Comparison of ENCODE assay signal across 36 cellular contexts in the genomic region with DNA sequence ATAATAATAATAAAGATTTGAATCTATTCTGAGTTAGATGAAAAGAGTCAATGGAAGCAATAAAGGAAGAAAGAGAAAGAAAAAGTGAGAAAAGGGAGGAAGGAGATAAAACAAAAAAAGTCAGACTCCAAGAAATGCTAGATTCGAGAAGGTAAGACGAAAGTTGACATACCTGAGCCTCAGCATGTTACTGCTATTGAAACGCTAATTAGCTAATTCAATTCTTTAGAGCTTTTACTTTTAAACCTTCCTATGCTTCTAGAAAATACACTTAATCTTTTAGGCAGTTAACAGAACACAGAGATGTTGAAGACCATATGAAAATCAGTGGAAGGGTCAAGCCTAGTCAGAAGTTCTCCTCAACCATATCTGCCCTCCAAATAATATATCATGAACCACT.
"Had no signal": no experiment of that assay in that cellular context is flagged by ENCODE, and none has a peak within 500 bp of the region (broad histone marks: within the 10 kb centered on the region; RNA-seq: fewer than 3 reads in every experiment).

No MANE protein-coding gene starts in this region.

- H3K9me3 ChIP-seq: adrenal gland, body of pancreas, breast epithelium, colonic mucosa had no signal

- DNase-seq: activated CD4-positive, alpha-beta memory T cell treated with anti-CD3 and anti-CD28 coated beads for 36 hours; activated CD4-positive, alpha-beta T cell treated with anti-CD3 and anti-CD28 coated beads for 1 hour; activated CD4-positive, alpha-beta T cell treated with anti-CD3 and anti-CD28 coated beads for 36 hours; activated CD4-positive, alpha-beta T cell treated with anti-CD3 and anti-CD28 coated beads for 48 hours; activated CD4-positive, alpha-beta T cell treated with anti-CD3 and anti-CD28 coated beads, Interleukin-2, amount 10 ng/mL, durations not matched to agents 7 days and 5 days; activated CD4-positive, CD25-positive, alpha-beta regulatory T cell; activated CD8-positive, alpha-beta memory T cell treated with anti-CD3 and anti-CD28 coated beads, Interleukin-2, amount 50 U/mL, for 4 hours; activated CD8-positive, alpha-beta T cell treated with anti-CD3 and anti-CD28 coated beads for 36 hours; activated effector memory CD4-positive, alpha-beta T cell treated with anti-CD3 and anti-CD28 coated beads, Interleukin-2, amount 50 U/mL, for 16 hours; activated gamma-delta T cell treated with Interleukin-2 at 50 U/mL for 16 hours; activated naive CD4-positive, alpha-beta T cell; activated naive CD4-positive, alpha-beta T cell treated with anti-CD3 and anti-CD28 coated beads for 36 hours; activated naive CD4-positive, alpha-beta T cell treated with anti-CD3 and anti-CD28 coated beads, Interleukin-2, amount 50 U/mL, for 16 hours; activated naive CD8-positive, alpha-beta T cell treated with anti-CD3 and anti-CD28 coated beads for 36 hours; activated T-cell treated with anti-CD3 and anti-CD28 coated beads for 4 hours; activated T-cell treated with anti-CD3 and anti-CD28 coated beads, Interleukin-2, amount 50 U/mL, for 1 hour; activated T-cell treated with anti-CD3 and anti-CD28 coated beads, Interleukin-2, amount 50 U/mL, for 4 hours; activated T-cell treated with anti-CD3 and anti-CD28 coated beads, Interleukin-2, amount 50 U/mL, for 72 hours; adrenal gland; amniotic stem cell; aorta; body of pancreas; brain microvascular endothelial cell; central memory CD4-positive, alpha-beta T cell; cerebellar nuclear complex; colonic mucosa; T-helper 2 cell; T-helper 9 cell had no signal

- H3K27me3 ChIP-seq: adrenal gland, body of pancreas, brain microvascular endothelial cell, breast epithelium, colonic mucosa had no signal

- H3K27me3 Mint-ChIP-seq: activated CD4-positive, alpha-beta memory T cell treated with anti-CD3 and anti-CD28 coated beads for 36 hours; activated CD4-positive, alpha-beta T cell treated with anti-CD3 and anti-CD28 coated beads for 36 hours; activated CD4-positive, alpha-beta T cell treated with anti-CD3 and anti-CD28 coated beads, Interleukin-2, amount 10 ng/mL, durations not matched to agents 7 days and 5 days; activated CD8-positive, alpha-beta T cell treated with anti-CD3 and anti-CD28 coated beads for 36 hours; activated naive CD8-positive, alpha-beta T cell treated with anti-CD3 and anti-CD28 coated beads for 36 hours; activated T-helper 17 cell treated with anti-CD3 and anti-CD28 coated beads, Interleukin-2, amount 50 U/mL, for 72 hours had no signal

- H3K4me3 ChIP-seq: adrenal gland, body of pancreas, breast epithelium, colonic mucosa had no signal

- H3K4me1 ChIP-seq: adrenal gland, body of pancreas, breast epithelium, colonic mucosa had no signal

- H3K36me3 ChIP-seq: adrenal gland, brain microvascular endothelial cell, breast epithelium, colonic mucosa had no signal

- H3K27ac ChIP-seq: adrenal gland, body of pancreas, brain microvascular endothelial cell, breast epithelium, colonic mucosa, VCaP had no signal

- ATAC-seq: activated CD4-positive, alpha-beta T cell treated with anti-CD3 and anti-CD28 coated beads for 36 hours; activated CD4-positive, CD25-positive, alpha-beta regulatory T cell treated with anti-CD3 and anti-CD28 coated beads, Interleukin-2, amount 50 U/mL, for 24 hours; activated CD8-positive, alpha-beta T cell treated with anti-CD3 and anti-CD28 coated beads for 36 hours; activated naive CD4-positive, alpha-beta T cell treated with anti-CD3 and anti-CD28 coated beads, Interleukin-2, amount 50 U/mL, for 72 hours; activated T-cell treated with anti-CD3 and anti-CD28 coated beads, Interleukin-2, amount 50 U/mL, for 4 hours; activated T-cell treated with anti-CD3 and anti-CD28 coated beads, Interleukin-2, amount 50 U/mL, for 72 hours; activated T-helper 17 cell treated with anti-CD3 and anti-CD28 coated beads, Interleukin-2, amount 50 U/mL, for 72 hours; body of pancreas had no signal

- H3K27ac Mint-ChIP-seq: activated CD4-positive, alpha-beta memory T cell treated with anti-CD3 and anti-CD28 coated beads for 36 hours; activated CD4-positive, alpha-beta T cell treated with anti-CD3 and anti-CD28 coated beads for 36 hours; activated CD4-positive, alpha-beta T cell treated with anti-CD3 and anti-CD28 coated beads, Interleukin-2, amount 10 ng/mL, durations not matched to agents 7 days and 5 days; activated CD8-positive, alpha-beta T cell treated with anti-CD3 and anti-CD28 coated beads for 36 hours; activated naive CD4-positive, alpha-beta T cell treated with anti-CD3 and anti-CD28 coated beads for 36 hours; activated naive CD4-positive, alpha-beta T cell treated with anti-CD3 and anti-CD28 coated beads, Interleukin-2, amount 50 U/mL, for 72 hours; activated naive CD8-positive, alpha-beta T cell treated with anti-CD3 and anti-CD28 coated beads for 36 hours; activated T-cell treated with anti-CD3 and anti-CD28 coated beads, Interleukin-2, amount 50 U/mL, for 72 hours; activated T-helper 1 cell treated with anti-CD3 and anti-CD28 coated beads, Interleukin-12 subunit alpha, Interleukin-12 subunit beta, Interleukin-2, Interleukin-4 antibody, amounts not matched to agents 30 ng/mL and 10 ng/mL and 1 ng/mL, durations not matched to agents 14 hours and 24 hours and 36 hours; activated T-helper 17 cell treated with anti-CD3 and anti-CD28 coated beads, Interleukin-2, amount 50 U/mL, for 72 hours; T-helper 1 cell treated with Interleukin-12 subunit alpha and Interleukin-12 subunit beta and Interleukin-4 antibody, amounts not matched to agents 30 μg/mL and 1 μg/mL, for 36 hours; T-helper 2 cell treated with Interferon-gamma antibody and Interleukin-4, amounts not matched to agents 5 μg/mL and 100 μg/mL, for 36 hours had no signal

- H3K36me3 Mint-ChIP-seq: activated CD4-positive, alpha-beta memory T cell treated with anti-CD3 and anti-CD28 coated beads for 36 hours; activated naive CD8-positive, alpha-beta T cell treated with anti-CD3 and anti-CD28 coated beads for 36 hours had no signal

- H3K4me1 Mint-ChIP-seq: activated CD4-positive, alpha-beta T cell treated with anti-CD3 and anti-CD28 coated beads for 36 hours; activated CD4-positive, alpha-beta T cell treated with anti-CD3 and anti-CD28 coated beads, Interleukin-2, amount 10 ng/mL, durations not matched to agents 7 days and 5 days; activated naive CD8-positive, alpha-beta T cell treated with anti-CD3 and anti-CD28 coated beads for 36 hours; activated T-helper 17 cell treated with anti-CD3 and anti-CD28 coated beads, Interleukin-2, amount 50 U/mL, for 72 hours had no signal

- H3K4me3 Mint-ChIP-seq: activated CD4-positive, alpha-beta memory T cell treated with anti-CD3 and anti-CD28 coated beads for 36 hours; activated CD4-positive, alpha-beta T cell treated with anti-CD3 and anti-CD28 coated beads for 36 hours; activated CD4-positive, alpha-beta T cell treated with anti-CD3 and anti-CD28 coated beads, Interleukin-2, amount 10 ng/mL, durations not matched to agents 7 days and 5 days; activated CD8-positive, alpha-beta T cell treated with anti-CD3 and anti-CD28 coated beads for 36 hours; activated naive CD4-positive, alpha-beta T cell treated with anti-CD3 and anti-CD28 coated beads for 36 hours; activated naive CD8-positive, alpha-beta T cell treated with anti-CD3 and anti-CD28 coated beads for 36 hours; activated T-cell treated with anti-CD3 and anti-CD28 coated beads, Interleukin-2, amount 50 U/mL, for 4 hours; activated T-cell treated with anti-CD3 and anti-CD28 coated beads, Interleukin-2, amount 50 U/mL, for 72 hours; activated T-helper 1 cell treated with anti-CD3 and anti-CD28 coated beads, Interleukin-12 subunit alpha, Interleukin-12 subunit beta, Interleukin-2, Interleukin-4 antibody, amounts not matched to agents 30 ng/mL and 10 ng/mL and 1 ng/mL, durations not matched to agents 14 hours and 24 hours and 36 hours; activated T-helper 17 cell treated with anti-CD3 and anti-CD28 coated beads, Interleukin-2, amount 50 U/mL, for 72 hours; T-helper 1 cell treated with Interleukin-12 subunit alpha and Interleukin-12 subunit beta and Interleukin-4 antibody, amounts not matched to agents 30 μg/mL and 1 μg/mL, for 36 hours; T-helper 2 cell treated with Interferon-gamma antibody and Interleukin-4, amounts not matched to agents 5 μg/mL and 100 μg/mL, for 36 hours had no signal
